Comparison of ENCODE assay signal across 18 cellular contexts in genomic region chr3:161490845-161491244, GRCh38. TPM values are rescaled to one million over a fixed set of nuclear protein-coding genes. Genes with fewer than 3 reads are reported as not detected.
ATAC-seq and TF ChIP-seq lines count a peak whose summit lies in the region.
"Not testable (repeated sequence)": the region's sequence is repeated elsewhere in the genome, so short reads cannot be mapped to it uniquely, and the experiment has no call there.
"Had no signal": no experiment of that assay in that cellular context is flagged by ENCODE, and none has a peak within 500 bp of the region (broad histone marks: within the 10 kb centered on the region; RNA-seq: fewer than 3 reads in every experiment).

No MANE protein-coding gene starts in this region.

- not testable (repeated sequence) for TF ChIP-seq CTCF in gastroesophageal sphincter (IDR thresholded peaks at IDR 0.05)

- not testable (repeated sequence) for H3K4me1 ChIP-seq in gastroesophageal sphincter

- peaks cover 0 to 12% (median 0%) of the 10 kb centered on the region in 3 donors for H3K9me3 ChIP-seq in gastroesophageal sphincter

- ATAC-seq in GM18508 (IDR thresholded peaks at IDR 0.05; ENCODE audit: insufficient read depth, unreplicated experiment) (peak; percentile 51), GM19023 (IDR thresholded peaks at IDR 0.05; ENCODE audit: unreplicated experiment) (peak; percentile 61), GM21423 (IDR thresholded peaks at IDR 0.05; ENCODE audit: unreplicated experiment) (peak; percentile 47), HG02678 (IDR thresholded peaks at IDR 0.05; ENCODE audit: unreplicated experiment) (peak; percentile 52), HG03060 (IDR thresholded peaks at IDR 0.05; ENCODE audit: low read depth, unreplicated experiment) (peak; percentile 38), HG03442 (IDR thresholded peaks at IDR 0.05; ENCODE audit: unreplicated experiment) (peak; percentile 46), gastroesophageal sphincter (peak; percentile 39)

- H3K4me3 ChIP-seq in gastroesophageal sphincter: not testable (repeated sequence)

- not testable (repeated sequence) for H3K27ac ChIP-seq in gastroesophageal sphincter

- not testable (repeated sequence) for TF ChIP-seq POLR2A in gastroesophageal sphincter (IDR thresholded peaks at IDR 0.05)

- WGBS in gastroesophageal sphincter (ENCODE audit: low coverage in 1 of 2), 2 donors: 64% methylated on average over 1 of the region's 1 CpG; no CpG with 5 or more reads in 1 of the 2 donors

- not testable (repeated sequence) for H3K36me3 ChIP-seq in gastroesophageal sphincter

- not testable (repeated sequence) for H3K27me3 ChIP-seq in gastroesophageal sphincter

- not testable (repeated sequence) for TF ChIP-seq EP300 in gastroesophageal sphincter (IDR thresholded peaks at IDR 0.05)

RNA-seq across cellular contexts. Expression of gene OTOL1, which starts 5.8 kb away (rescaled TPM):
- not detected for total RNA-seq in gastroesophageal sphincter
- total RNA-seq: activated CD8-positive, alpha-beta T cell treated with anti-CD3 and anti-CD28 coated beads, Interleukin-2, amount 10 ng/mL, durations not matched to agents 7 days and 5 days; activated naive CD8-positive, alpha-beta T cell treated with anti-CD3 and anti-CD28 coated beads for 36 hours; ascending aorta; Caco-2; endodermal cell; esophagus muscularis mucosa; left cardiac atrium; myocyte; progenitor cell of endocrine pancreas; sigmoid colon; thoracic aorta had no signal
